Comparison of ENCODE assay signal across 8 cellular contexts in the genomic region with DNA sequence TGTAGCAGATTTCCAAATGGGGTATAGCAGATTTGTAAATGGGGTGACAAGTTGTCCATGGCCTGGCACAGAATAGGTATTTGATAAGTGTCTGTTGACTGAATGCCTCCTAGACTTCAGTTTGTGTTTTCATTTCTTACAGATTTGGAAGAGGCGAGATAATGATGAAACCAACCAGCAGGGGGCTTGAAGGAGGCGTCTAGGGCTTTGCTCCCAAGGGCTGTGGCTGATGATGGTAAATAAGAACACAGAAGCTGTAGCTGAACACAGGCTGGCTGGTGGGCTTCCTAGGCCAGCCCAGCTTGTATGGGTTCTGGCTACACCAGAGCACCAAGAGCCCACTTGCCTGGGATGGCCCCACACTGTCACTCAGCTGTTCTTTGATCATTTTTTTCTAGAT. TPM values are rescaled to one million over a fixed set of nuclear protein-coding genes. Genes with fewer than 3 reads are reported as not detected.
A peak's percentile ranks its signal among the peaks of the same experiment; 100 is the strongest.
DNase-seq lines count a peak whose midpoint lies in the region; ATAC-seq and TF ChIP-seq lines count a peak whose summit lies in the region.

No MANE protein-coding gene starts in this region.

- no peaks in the 10 kb centered on the region for H3K27me3 ChIP-seq in CD4-positive, CD25-positive, alpha-beta regulatory T cell (ENCODE audit: control insufficient read depth, insufficient read depth, low read length)
- H3K27me3 ChIP-seq in hepatocyte, result no peaks in the 10 kb centered on the region

- peaks cover 43% of the 10 kb centered on the region for H3K36me3 Mint-ChIP-seq in CD4-positive, CD25-positive, alpha-beta regulatory T cell
- peaks cover 12% of the 10 kb centered on the region for H3K36me3 Mint-ChIP-seq in T-helper 17 cell (ENCODE audit: low read depth)

- peaks cover 0 to 19% (median 6%) of the 10 kb centered on the region in 4 donors for H3K4me1 Mint-ChIP-seq in CD4-positive, CD25-positive, alpha-beta regulatory T cell
- peaks cover 3% of the 10 kb centered on the region for H3K4me1 Mint-ChIP-seq in T-helper 17 cell

- H4K20me1 ChIP-seq in hepatocyte (ENCODE audit: insufficient read depth, poor library complexity, severe bottlenecking), result no peaks in the 10 kb centered on the region

- no peaks in the 10 kb centered on the region for H3K9me2 ChIP-seq in hepatocyte (replicated peaks; ENCODE audit: insufficient read depth)

- no peaks in the 10 kb centered on the region for H3K27me3 Mint-ChIP-seq in CD4-positive, CD25-positive, alpha-beta regulatory T cell
- H3K27me3 Mint-ChIP-seq in T-helper 17 cell, result no peaks in the 10 kb centered on the region

- WGBS in hepatocyte (ENCODE audit: low lambda C conversion rate, missing lambda C conversion rate), result 68% methylated on average over 2 of the region's 2 CpGs

- peaks cover 88% of the 10 kb centered on the region for H3K36me3 ChIP-seq in CD4-positive, CD25-positive, alpha-beta regulatory T cell (ENCODE audit: control insufficient read depth, insufficient read depth, low read length)
- no peaks in the 10 kb centered on the region for H3K36me3 ChIP-seq in hepatocyte (replicated peaks; ENCODE audit: insufficient read depth, low read depth)

- H3K9me3 ChIP-seq in CD4-positive, CD25-positive, alpha-beta regulatory T cell (ENCODE audit: control insufficient read depth in 2 of 2, low read length in 2 of 2), result no peaks in the 10 kb centered on the region
- no peaks in the 10 kb centered on the region for H3K9me3 ChIP-seq in T-helper 17 cell (ENCODE audit: control insufficient read depth, low read length, poor library complexity, severe bottlenecking)
- no peaks in the 10 kb centered on the region for H3K9me3 ChIP-seq in hepatocyte (ENCODE audit: low read depth)

- peak; percentile 31 for TF ChIP-seq CTCF in hepatocyte (IDR thresholded peaks at IDR 0.05; ENCODE audit: poor library complexity)

- H3K27ac ChIP-seq in CD4-positive, CD25-positive, alpha-beta regulatory T cell (ENCODE audit: insufficient read depth, low read length, poor library complexity, severe bottlenecking), result no peak overlapping the region
- H3K27ac ChIP-seq in hepatocyte, result peak overlapping the region; percentile 52

- ATAC-seq in CD4-positive, CD25-positive, alpha-beta regulatory T cell (ENCODE audit: low read depth in 2 of 2), result no peak
- peak; percentile 36 for ATAC-seq in T-helper 17 cell
- ATAC-seq in HG02938 (IDR thresholded peaks at IDR 0.05; ENCODE audit: unreplicated experiment), result no peak
- ATAC-seq in GM21786 (IDR thresholded peaks at IDR 0.05; ENCODE audit: unreplicated experiment), result no peak

- H3K79me2 ChIP-seq in hepatocyte, result no peaks in the 10 kb centered on the region

- no peak overlapping the region for H3K4me3 ChIP-seq in CD4-positive, CD25-positive, alpha-beta regulatory T cell (ENCODE audit: low read depth, low read length)
- H3K4me3 ChIP-seq in hepatocyte, result no peak overlapping the region

- peak overlapping the region in 2 of 3 donors; percentile 56 to 59 for H3K27ac Mint-ChIP-seq in CD4-positive, CD25-positive, alpha-beta regulatory T cell
- peak overlapping the region; percentile 8 for H3K27ac Mint-ChIP-seq in T-helper 17 cell

- DNase-seq in CD4-positive, CD25-positive, alpha-beta regulatory T cell, result peak in 1 of 3 donors; percentile 57
- DNase-seq in H4 (ENCODE audit: low spot score), result peak; percentile 30
- DNase-seq in T-helper 17 cell, result no peak
- DNase-seq in hepatocyte (ENCODE audit: low spot score), result peak; percentile 35
- DNase-seq in NCI-H1092 (lab: John Stamatoyannopoulos, UW), result no peak
- no peak for DNase-seq in NCI-H524 treated with DMSO at 0.1 percent for 48 hours (lab: John Stamatoyannopoulos, UW)

- H3K4me3 Mint-ChIP-seq in CD4-positive, CD25-positive, alpha-beta regulatory T cell, result no peak overlapping the region
- no peak overlapping the region for H3K4me3 Mint-ChIP-seq in T-helper 17 cell

- H3K4me2 ChIP-seq in hepatocyte, result no peak overlapping the region

- H3K9me3 Mint-ChIP-seq in CD4-positive, CD25-positive, alpha-beta regulatory T cell, result peaks cover 0 to 2% (median 0%) of the 10 kb centered on the region in 7 donors

- H3K4me1 ChIP-seq in CD4-positive, CD25-positive, alpha-beta regulatory T cell (ENCODE audit: control insufficient read depth, insufficient read depth, low read length, poor library complexity, severe bottlenecking), result no peaks in the 10 kb centered on the region
- H3K4me1 ChIP-seq in hepatocyte (ENCODE audit: insufficient read depth), result peaks cover 6% of the 10 kb centered on the region

- H2AFZ ChIP-seq in hepatocyte, result no peak overlapping the region

RNA-seq across cellular contexts. Expression of gene SFTPB, which starts 19.4 kb away (rescaled TPM):
- total RNA-seq in CD4-positive, CD25-positive, alpha-beta regulatory T cell, result not detected
- not detected for polyA plus RNA-seq in CD4-positive, CD25-positive, alpha-beta regulatory T cell
- not detected in 2 replicates for total RNA-seq in H4 (2014; rRNA removed; shearing (Covaris generic))
- total RNA-seq in T-helper 17 cell, result not detected
- 13.0 and 27.6 TPM in 2 replicates for total RNA-seq in hepatocyte
- 1.1 and 3.3 TPM in 2 replicates for polyA plus RNA-seq in hepatocyte

RNA-seq across cellular contexts. Expression of gene USP39, which starts 32.6 kb away (rescaled TPM):
- total RNA-seq in CD4-positive, CD25-positive, alpha-beta regulatory T cell, result 62.6 TPM
- 10 to 100 TPM; 67.1 to 86.0 (median 74.0) TPM for polyA plus RNA-seq in CD4-positive, CD25-positive, alpha-beta regulatory T cell
- 73.4 and 81.2 TPM in 2 replicates for total RNA-seq in H4 (2014; rRNA removed; shearing (Covaris generic))
- total RNA-seq in T-helper 17 cell (10 to 100 TPM; 46.4 to 54.8 TPM), hepatocyte (41.7 and 63.9 TPM in 2 replicates)
- polyA plus RNA-seq in hepatocyte, result 27.5 and 38.5 TPM in 2 replicates

RNA-seq across cellular contexts. Expression of gene C2orf68, which starts 36.8 kb away (rescaled TPM):
- total RNA-seq in CD4-positive, CD25-positive, alpha-beta regulatory T cell, result 43.9 TPM
- polyA plus RNA-seq in CD4-positive, CD25-positive, alpha-beta regulatory T cell, result 10 to 100 TPM; 17.4 to 20.6 (median 18.7) TPM
- total RNA-seq in H4 (2014; rRNA removed; shearing (Covaris generic)), result 18.8 and 20.1 TPM in 2 replicates
- total RNA-seq in T-helper 17 cell (10 to 100 TPM; 31.2 to 37.3 TPM), hepatocyte (21.6 and 23.1 TPM in 2 replicates)
- 28.3 and 28.4 TPM in 2 replicates for polyA plus RNA-seq in hepatocyte

RNA-seq across cellular contexts. Expression of gene GNLY, which starts 45.5 kb away (rescaled TPM):
- total RNA-seq in CD4-positive, CD25-positive, alpha-beta regulatory T cell, result 2.4 TPM
- polyA plus RNA-seq in CD4-positive, CD25-positive, alpha-beta regulatory T cell, result 10 to 100 TPM in 1 of 4 donors, 1 to 10 TPM in 3; 6.4 to 10.9 (median 9.2) TPM
- total RNA-seq in H4 (2014; rRNA removed; shearing (Covaris generic)), result not detected in 2 replicates
- 10 to 100 TPM in 1 of 2 donors, 1 to 10 TPM in 1; 9.9 to 14.8 TPM for total RNA-seq in T-helper 17 cell
- total RNA-seq in hepatocyte, result not detected in 2 replicates
- 1.0 TPM in 1 of 2 replicates, not detected in the other for polyA plus RNA-seq in hepatocyte

RNA-seq across cellular contexts. Expression of gene TMEM150A, which starts 46.1 kb away (rescaled TPM):
- 4.9 TPM for total RNA-seq in CD4-positive, CD25-positive, alpha-beta regulatory T cell
- polyA plus RNA-seq in CD4-positive, CD25-positive, alpha-beta regulatory T cell, result 10 to 100 TPM in 1 of 4 donors, 1 to 10 TPM in 3; 8.0 to 11.3 (median 9.1) TPM
- total RNA-seq in H4 (2014; rRNA removed; shearing (Covaris generic)), result 10.2 and 11.1 TPM in 2 replicates
- 1 to 10 TPM; 6.4 to 7.7 TPM for total RNA-seq in T-helper 17 cell
- 20.1 and 25.7 TPM in 2 replicates for total RNA-seq in hepatocyte
- polyA plus RNA-seq in hepatocyte, result 64.6 and 67.9 TPM in 2 replicates

Comparison
In these comparisons a context has a peak if more than half of its experiments do, and no peak if none do; other contexts are left out.
1. DNase-seq: peak in H4 (single experiment) and hepatocyte (single experiment); none in T-helper 17 cell (0 of 3), NCI-H1092 (single experiment) and NCI-H524 treated with DMSO at 0.1 percent for 48 hours (single experiment).
2. RNA of gene SFTPB, which starts 19.4 kb away (total RNA-seq): 13.0 to 27.6 TPM in hepatocyte; not detected in CD4-positive, CD25-positive, alpha-beta regulatory T cell (single experiment), not detected in H4 and not detected in T-helper 17 cell; every median in the first group is over 10 times any median in the second.